Comparison of ENCODE assay signal across 8 cellular contexts in the genomic region with DNA sequence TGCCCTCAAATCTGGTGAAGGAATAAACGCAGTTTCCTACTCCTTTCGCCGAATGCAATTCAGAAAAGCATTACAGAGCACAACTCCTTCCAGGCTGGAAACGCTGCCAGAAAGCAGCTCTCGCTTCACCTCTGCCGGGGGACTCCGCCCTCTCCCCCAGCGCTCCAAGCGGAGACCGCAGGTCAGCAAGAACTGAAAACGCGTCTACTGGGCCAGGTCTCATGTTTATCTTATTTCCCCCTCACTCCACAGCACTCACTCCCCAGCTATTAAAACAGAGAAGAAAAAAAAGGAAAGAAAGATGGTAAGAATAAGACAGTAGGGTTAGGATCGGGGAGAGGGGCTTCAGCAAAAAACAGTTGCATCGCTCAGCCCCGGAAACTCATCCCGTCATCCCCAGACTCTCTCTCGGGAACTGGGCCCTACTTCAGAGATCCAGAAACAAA.
DNase-seq lines count a peak whose midpoint lies in the region; ATAC-seq lines count a peak whose summit lies in the region.

No MANE protein-coding gene starts in this region.

- peak overlapping the region; percentile 99 for H3K27ac ChIP-seq in cingulate gyrus (ENCODE audit: low read depth, low read length)
- H3K27ac ChIP-seq in layer of hippocampus (ENCODE audit: low read depth, low read length): peak overlapping the region; percentile 98

- in situ Hi-C loops in ACHN (cut with HindIII; ENCODE audit: low pct_ligation_motif_present, low pct_unique_long_range_greater_than_20kb, low sequenced_read_pairs): no loop called here

- peak; percentile 40 for ATAC-seq in GM18907 (IDR thresholded peaks at IDR 0.05; ENCODE audit: unreplicated experiment)
- ATAC-seq in HG03342 (IDR thresholded peaks at IDR 0.05; ENCODE audit: unreplicated experiment): peak; percentile 38

- DNase-seq in ACHN (peak; percentile 89), NCI-H510A treated with DMSO at 0.1 percent for 48 hours (lab: John Stamatoyannopoulos, UW) (peak; percentile 69)
- peak; percentile 82 for DNase-seq in activated CD4-positive, alpha-beta T cell treated with anti-CD3 and anti-CD28 coated beads for 48 hours
- peak; percentile 72 for DNase-seq in stimulated activated CD4-positive, alpha-beta T cell treated with anti-CD3 and anti-CD28 coated beads, Interleukin-1b, Interleukin-23, amount 100 ng/mL, for 48 hours

- H3K27me3 ChIP-seq in layer of hippocampus (ENCODE audit: control insufficient read depth, insufficient read depth, low read length): no peaks in the 10 kb centered on the region

Comparison
In these comparisons a context has a peak if more than half of its experiments do, and no peak if none do; other contexts are left out.
1. Peak in every context shown above with its lines: DNase-seq, ATAC-seq and H3K27ac ChIP-seq.